Comparison of ENCODE assay signal across 26 cellular contexts in genomic region chr13:79628463-79628862, GRCh38.
"Had no signal": no experiment of that assay in that cellular context is flagged by ENCODE, and none has a peak within 500 bp of the region (broad histone marks: within the 10 kb centered on the region; RNA-seq: fewer than 3 reads in every experiment).

No MANE protein-coding gene starts in this region.

- H3K36me3 ChIP-seq: brain microvascular endothelial cell, gastrocnemius medialis, left ventricle myocardium inferior, neutrophil, ovary, prostate gland, right atrium auricular region, stomach, suprapubic skin, transverse colon, uterus had no signal

- H3K36me3 Mint-ChIP-seq: stimulated activated memory B cell treated with anti-CD40 and anti-IgM and Interleukin-4, amounts not matched to agents 10 μg/mL and 1 μg/mL and 100 μg/mL, for 72 hours had no signal

- H3K27me3 ChIP-seq: brain microvascular endothelial cell, gastrocnemius medialis, neutrophil, ovary, right atrium auricular region, stomach, suprapubic skin, transverse colon, uterus had no signal

- H3K4me3 ChIP-seq: gastrocnemius medialis, left ventricle myocardium inferior, ovary, prostate gland, right atrium auricular region, stomach, suprapubic skin, transverse colon, uterus had no signal

- H3K4me1 Mint-ChIP-seq: activated CD4-positive, alpha-beta memory T cell treated with anti-CD3 and anti-CD28 coated beads, Interleukin-2, amount 10 ng/mL, durations not matched to agents 7 days and 5 days; activated CD4-positive, alpha-beta T cell treated with anti-CD3 and anti-CD28 coated beads, Interleukin-2, amount 10 ng/mL, durations not matched to agents 24 days and 14 days; activated naive CD8-positive, alpha-beta T cell treated with anti-CD3 and anti-CD28 coated beads, Interleukin-2, amount 50 U/mL, for 24 hours; stimulated activated memory B cell treated with anti-CD40 and anti-IgM and Interleukin-4, amounts not matched to agents 10 μg/mL and 1 μg/mL and 100 μg/mL, for 72 hours had no signal

- H3K9me3 Mint-ChIP-seq: activated CD4-positive, alpha-beta memory T cell treated with anti-CD3 and anti-CD28 coated beads, Interleukin-2, amount 10 ng/mL, durations not matched to agents 7 days and 5 days; activated CD4-positive, alpha-beta T cell treated with anti-CD3 and anti-CD28 coated beads, Interleukin-2, amount 10 ng/mL, durations not matched to agents 24 days and 14 days; nephron; stimulated activated memory B cell treated with anti-CD40 and anti-IgM and Interleukin-4, amounts not matched to agents 10 μg/mL and 1 μg/mL and 100 μg/mL, for 72 hours had no signal

- FAIRE-seq: kidney had no signal

- H3K27ac Mint-ChIP-seq: activated CD4-positive, alpha-beta memory T cell treated with anti-CD3 and anti-CD28 coated beads, Interleukin-2, amount 10 ng/mL, durations not matched to agents 7 days and 5 days; activated CD4-positive, alpha-beta T cell treated with anti-CD3 and anti-CD28 coated beads, Interleukin-2, amount 10 ng/mL, durations not matched to agents 24 days and 14 days; activated naive CD8-positive, alpha-beta T cell treated with anti-CD3 and anti-CD28 coated beads, Interleukin-2, amount 50 U/mL, for 24 hours; nephron; stimulated activated memory B cell treated with anti-CD40 and anti-IgM and Interleukin-4, amounts not matched to agents 10 μg/mL and 1 μg/mL and 100 μg/mL, for 72 hours; T-helper 17 cell had no signal

- ATAC-seq: activated CD4-positive, CD25-positive, alpha-beta regulatory T cell treated with anti-CD3 and anti-CD28 coated beads, Interleukin-2, amount 50 U/mL, for 24 hours; activated naive CD8-positive, alpha-beta T cell treated with anti-CD3 and anti-CD28 coated beads, Interleukin-2, amount 50 U/mL, for 24 hours; gastrocnemius medialis; stimulated activated memory B cell treated with anti-CD40 and anti-IgM and Interleukin-4, amounts not matched to agents 10 μg/mL and 1 μg/mL and 100 μg/mL, for 72 hours; T-helper 17 cell had no signal

- DNase-seq: activated CD4-positive, alpha-beta memory T cell treated with anti-CD3 and anti-CD28 coated beads, Interleukin-2, amount 10 ng/mL, durations not matched to agents 7 days and 5 days; activated CD4-positive, alpha-beta T cell treated with anti-CD3 and anti-CD28 coated beads, Interleukin-2, amount 10 ng/mL, durations not matched to agents 24 days and 14 days; activated gamma-delta T cell; activated naive CD4-positive, alpha-beta T cell treated with anti-CD3 and anti-CD28 coated beads, Interleukin-2, amount 50 U/mL, for 16 hours; activated naive CD8-positive, alpha-beta T cell treated with anti-CD3 and anti-CD28 coated beads, Interleukin-2, amount 50 U/mL, for 24 hours; aorta; brain microvascular endothelial cell; central memory CD4-positive, alpha-beta T cell; effector memory CD4-positive, alpha-beta T cell; gastrocnemius medialis; head of caudate nucleus; kidney; left ventricle myocardium inferior; ovary; stimulated activated CD4-positive, alpha-beta T cell treated with anti-CD3 and anti-CD28 coated beads, Interleukin-2, amount 100 ng/mL, for 24 hours; stomach; T-helper 17 cell; transverse colon; uterus had no signal

- H3K27ac ChIP-seq: brain microvascular endothelial cell, gastrocnemius medialis, left ventricle myocardium inferior, neutrophil, ovary, prostate gland, right atrium auricular region, stomach, suprapubic skin, transverse colon, uterus had no signal

- H3K4me3 Mint-ChIP-seq: activated CD4-positive, alpha-beta memory T cell treated with anti-CD3 and anti-CD28 coated beads, Interleukin-2, amount 10 ng/mL, durations not matched to agents 7 days and 5 days; activated CD4-positive, alpha-beta T cell treated with anti-CD3 and anti-CD28 coated beads, Interleukin-2, amount 10 ng/mL, durations not matched to agents 24 days and 14 days; activated naive CD8-positive, alpha-beta T cell treated with anti-CD3 and anti-CD28 coated beads, Interleukin-2, amount 50 U/mL, for 24 hours; nephron; stimulated activated memory B cell treated with anti-CD40 and anti-IgM and Interleukin-4, amounts not matched to agents 10 μg/mL and 1 μg/mL and 100 μg/mL, for 72 hours; T-helper 17 cell had no signal

- H3K4me1 ChIP-seq: left ventricle myocardium inferior, prostate gland, stomach, transverse colon, uterus had no signal
